In the genomic region with DNA sequence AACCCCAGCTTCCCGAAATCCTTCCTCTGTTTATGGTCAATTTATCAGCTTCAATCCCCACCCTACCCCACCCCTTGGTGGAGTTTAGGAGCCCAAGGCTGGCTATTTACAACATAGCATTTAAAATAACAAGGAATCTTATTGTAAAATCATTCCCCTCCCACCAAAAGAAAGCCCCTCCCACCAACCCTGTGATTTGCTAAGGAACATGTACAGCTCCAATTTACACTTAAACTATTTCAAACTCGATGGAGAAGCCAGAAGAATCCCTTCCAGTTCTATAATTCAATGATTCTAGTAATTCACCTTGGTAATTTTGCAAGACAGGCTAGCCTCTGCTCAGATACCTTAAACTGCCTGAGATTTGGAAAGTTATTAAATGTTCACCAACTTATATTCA, we compare ENCODE assay signal across 13 cellular contexts. TPM values are rescaled to one million over a fixed set of nuclear protein-coding genes. Genes with fewer than 3 reads are reported as not detected.
DNase-seq lines count a peak whose midpoint lies in the region; ATAC-seq and TF ChIP-seq lines count a peak whose summit lies in the region.
"Had no signal": no experiment of that assay in that cellular context is flagged by ENCODE, and none has a peak within 500 bp of the region (broad histone marks: within the 10 kb centered on the region; RNA-seq: fewer than 3 reads in every experiment).

No MANE protein-coding gene starts in this region.

- H3K9me3 Mint-ChIP-seq in Caco-2 (ENCODE audit: unreplicated experiment), result no peaks in the 10 kb centered on the region
- H3K9me3 Mint-ChIP-seq in naive thymus-derived CD8-positive, alpha-beta T cell, result no peaks in the 10 kb centered on the region
- H3K9me3 Mint-ChIP-seq: activated B cell treated with CpG ODN at 0.5 μM for 24 hours; activated T-cell treated with anti-CD3 and anti-CD28 coated beads, Interleukin-2, amount 50 U/mL, for 4 hours; stimulated activated effector memory CD8-positive, alpha-beta T cell treated with anti-CD3 and anti-CD28 coated beads, Interleukin-12 subunit alpha, Interleukin-12 subunit beta, amount 100 ng/mL, for 72 hours had no signal

- DNase-seq in Caco-2, result no peak
- DNase-seq in MG63, result no peak
- no peak for DNase-seq in coronary artery (ENCODE audit: low spot score)
- peak; percentile 73 for DNase-seq in osteoblast (ENCODE audit: insufficient read length, low spot score, missing footprints)
- DNase-seq in naive thymus-derived CD8-positive, alpha-beta T cell, result no peak
- no peak for DNase-seq in effector memory CD4-positive, alpha-beta T cell
- no peak for DNase-seq in KG1 (lab: John Stamatoyannopoulos, UW)
- DNase-seq: activated B cell treated with CpG ODN at 0.5 μM for 24 hours; activated T-cell treated with anti-CD3 and anti-CD28 coated beads, Interleukin-2, amount 50 U/mL, for 4 hours; DMS153; MM.1S had no signal

- CTCF ChIA-PET in Caco-2 (lab: Charles Lee), result interaction anchor here (0.7 kb wide), 2 partner anchors 18 to 50 kb away, joined by 3 to 6 read pairs; no protein-coding TSS in a partner anchor

- H4K20me1 ChIP-seq in osteoblast (ENCODE audit: insufficient read depth, low read length), result peaks cover 61% of the 10 kb centered on the region

- no peak overlapping the region for H2AFZ ChIP-seq in osteoblast (ENCODE audit: low read length)

- H3K4me1 Mint-ChIP-seq in Caco-2 (ENCODE audit: low read depth, unreplicated experiment), result peaks cover 28% of the 10 kb centered on the region
- H3K4me1 Mint-ChIP-seq in naive thymus-derived CD8-positive, alpha-beta T cell, result peaks cover 3 to 19% (median 6%) of the 10 kb centered on the region in 4 donors

- H3K4me2 ChIP-seq in osteoblast (ENCODE audit: insufficient read depth, low read length), result peak overlapping the region; percentile 60

- peaks cover 73% of the 10 kb centered on the region for H3K79me2 ChIP-seq in osteoblast (ENCODE audit: insufficient read depth, low read length)

- H3K4me1 ChIP-seq in Caco-2 (peaks cover 34% of the 10 kb centered on the region), osteoblast (ENCODE audit: insufficient read depth, low read length) (peaks cover 56% of the 10 kb centered on the region)
- no peaks in the 10 kb centered on the region for H3K4me1 ChIP-seq in effector memory CD4-positive, alpha-beta T cell (ENCODE audit: control insufficient read depth, insufficient read depth, low read length, poor library complexity, severe bottlenecking)

- H3K27ac ChIP-seq in coronary artery, result peak overlapping the region in 1 of 2 donors; percentile 0
- peak overlapping the region; percentile 30 for H3K27ac ChIP-seq in osteoblast (ENCODE audit: low read depth, low read length)
- H3K27ac ChIP-seq in effector memory CD4-positive, alpha-beta T cell (ENCODE audit: insufficient read depth, low read length, poor library complexity, severe bottlenecking), result no peak overlapping the region

- peaks cover 75% of the 10 kb centered on the region for H3K36me3 Mint-ChIP-seq in Caco-2 (ENCODE audit: insufficient read depth, unreplicated experiment)
- no peaks in the 10 kb centered on the region for H3K36me3 Mint-ChIP-seq in naive thymus-derived CD8-positive, alpha-beta T cell
- H3K36me3 Mint-ChIP-seq: stimulated activated effector memory CD8-positive, alpha-beta T cell treated with anti-CD3 and anti-CD28 coated beads, Interleukin-12 subunit alpha, Interleukin-12 subunit beta, amount 100 ng/mL, for 72 hours had no signal

- no TSS peak for BruUV-seq in Caco-2 (replicated peaks; lab: Mats Ljungman, UMichigan)

- POLR2A ChIA-PET in Caco-2 (lab: Charles Lee), result interaction anchor here (0.6 kb wide), 1 partner anchor 40 kb away, joined by 3 read pairs; no protein-coding TSS in a partner anchor
- POLR2A ChIA-PET in naive thymus-derived CD8-positive, alpha-beta T cell (lab: Charles Lee), result no interaction called here

- no peaks in the 10 kb centered on the region for H3K27me3 Mint-ChIP-seq in Caco-2 (ENCODE audit: insufficient read depth, unreplicated experiment)
- H3K27me3 Mint-ChIP-seq in naive thymus-derived CD8-positive, alpha-beta T cell, result peaks cover 3 to 28% (median 8%) of the 10 kb centered on the region in 5 donors

- peak overlapping the region; percentile 79 for H3K4me3 Mint-ChIP-seq in Caco-2 (ENCODE audit: unreplicated experiment)
- H3K4me3 Mint-ChIP-seq in naive thymus-derived CD8-positive, alpha-beta T cell, result peak overlapping the region in 2 of 10 donors; percentile 45 to 74
- H3K4me3 Mint-ChIP-seq: activated B cell treated with CpG ODN at 0.5 μM for 24 hours; stimulated activated effector memory CD8-positive, alpha-beta T cell treated with anti-CD3 and anti-CD28 coated beads, Interleukin-12 subunit alpha, Interleukin-12 subunit beta, amount 100 ng/mL, for 72 hours had no signal

- H3K27me3 ChIP-seq in Caco-2 (replicated peaks; ENCODE audit: control insufficient read depth, insufficient read depth, low read length) (no peaks in the 10 kb centered on the region), MG63 (no peaks in the 10 kb centered on the region), osteoblast (ENCODE audit: insufficient read depth, low read length) (no peaks in the 10 kb centered on the region)
- H3K27me3 ChIP-seq in effector memory CD4-positive, alpha-beta T cell (replicated peaks; ENCODE audit: control insufficient read depth, insufficient read depth, low read length, poor library complexity, severe bottlenecking), result peaks cover 16% of the 10 kb centered on the region

- H3K27ac Mint-ChIP-seq in Caco-2 (ENCODE audit: unreplicated experiment), result no peak overlapping the region
- no peak overlapping the region for H3K27ac Mint-ChIP-seq in naive thymus-derived CD8-positive, alpha-beta T cell
- H3K27ac Mint-ChIP-seq: activated B cell treated with CpG ODN at 0.5 μM for 24 hours; stimulated activated effector memory CD8-positive, alpha-beta T cell treated with anti-CD3 and anti-CD28 coated beads, Interleukin-12 subunit alpha, Interleukin-12 subunit beta, amount 100 ng/mL, for 72 hours had no signal

- H3K36me3 ChIP-seq in Caco-2 (ENCODE audit: control insufficient read depth, insufficient read depth, low read length) (no peaks in the 10 kb centered on the region; the same call in none of the 2 replicates), MG63 (peaks cover 40% of the 10 kb centered on the region), osteoblast (ENCODE audit: insufficient read depth, low read length) (peaks cover 11% of the 10 kb centered on the region)
- H3K36me3 ChIP-seq in effector memory CD4-positive, alpha-beta T cell (ENCODE audit: control insufficient read depth, insufficient read depth, low read length), result no peaks in the 10 kb centered on the region

- TF ChIP-seq CTCF in Caco-2 (IDR thresholded peaks at IDR 0.05; ENCODE audit: insufficient read depth in 1 of 2, low read depth in 1 of 2, low read length in 1 of 2, severe bottlenecking in 1 of 2, unreplicated experiment in 1 of 2), result no peak
- no peak for TF ChIP-seq CTCF in coronary artery (IDR thresholded peaks at IDR 0.05)
- TF ChIP-seq CTCF in osteoblast (IDR thresholded peaks at IDR 0.05; ENCODE audit: extremely low read depth, low read depth, low read length), result no peak

- no peak overlapping the region for H3K4me3 ChIP-seq in Caco-2 (ENCODE audit: low read depth, low read length)
- H3K4me3 ChIP-seq in MG63, result peak overlapping the region; percentile 97; the same call in 1 of the 2 replicates
- peak overlapping the region; percentile 3 for H3K4me3 ChIP-seq in coronary artery
- peak overlapping the region; percentile 29 for H3K4me3 ChIP-seq in osteoblast (ENCODE audit: insufficient read depth, low read length)
- no peak overlapping the region for H3K4me3 ChIP-seq in effector memory CD4-positive, alpha-beta T cell (ENCODE audit: insufficient read depth, low read depth, low read length, poor library complexity, severe bottlenecking)

- intact Hi-C loops in Caco-2 (cut with micrococcal nuclease; ENCODE audit: unreplicated experiment), result no loop called here

- H3K9me3 ChIP-seq in Caco-2 (no peaks in the 10 kb centered on the region), MG63 (no peaks in the 10 kb centered on the region), osteoblast (ENCODE audit: low read depth, low read length) (no peaks in the 10 kb centered on the region)
- no peaks in the 10 kb centered on the region for H3K9me3 ChIP-seq in effector memory CD4-positive, alpha-beta T cell (ENCODE audit: control insufficient read depth, low read length)

- no peak for ATAC-seq in naive thymus-derived CD8-positive, alpha-beta T cell
- no peak for ATAC-seq in GM19455 (IDR thresholded peaks at IDR 0.05; ENCODE audit: unreplicated experiment)
- ATAC-seq: activated T-cell treated with anti-CD3 and anti-CD28 coated beads, Interleukin-2, amount 50 U/mL, for 4 hours; stimulated activated effector memory CD8-positive, alpha-beta T cell treated with anti-CD3 and anti-CD28 coated beads, Interleukin-12 subunit alpha, Interleukin-12 subunit beta, amount 100 ng/mL, for 72 hours had no signal

RNA-seq across cellular contexts. Expression of gene LATS2, which starts 3.0 kb away (rescaled TPM):
- total RNA-seq in Caco-2 (2022), result 41.9 and 45.6 TPM in 2 replicates
- total RNA-seq in MG63 (2014; rRNA removed; shearing (Covaris generic); ENCODE audit: low replicate concordance), result 8.2 and 10.6 TPM in 2 replicates
- 22.1 and 24.2 TPM in 2 replicates for total RNA-seq in osteoblast
- total RNA-seq in naive thymus-derived CD8-positive, alpha-beta T cell, result under 1 TPM; 0.60 to 0.70 TPM
- polyA plus RNA-seq in naive thymus-derived CD8-positive, alpha-beta T cell, result under 1 TPM in 2 of 3 donors, not detected in 1; 0.06 to 0.15 TPM

Comparison
In these comparisons a context has a peak if more than half of its experiments do, and no peak if none do; other contexts are left out.
1. H3K4me3 ChIP-seq: peak in MG63 (single experiment), coronary artery (single experiment) and osteoblast (single experiment); none in Caco-2 (single experiment) and effector memory CD4-positive, alpha-beta T cell (single experiment).